Comparison of ENCODE assay signal across 2 cellular contexts in the genomic region with DNA sequence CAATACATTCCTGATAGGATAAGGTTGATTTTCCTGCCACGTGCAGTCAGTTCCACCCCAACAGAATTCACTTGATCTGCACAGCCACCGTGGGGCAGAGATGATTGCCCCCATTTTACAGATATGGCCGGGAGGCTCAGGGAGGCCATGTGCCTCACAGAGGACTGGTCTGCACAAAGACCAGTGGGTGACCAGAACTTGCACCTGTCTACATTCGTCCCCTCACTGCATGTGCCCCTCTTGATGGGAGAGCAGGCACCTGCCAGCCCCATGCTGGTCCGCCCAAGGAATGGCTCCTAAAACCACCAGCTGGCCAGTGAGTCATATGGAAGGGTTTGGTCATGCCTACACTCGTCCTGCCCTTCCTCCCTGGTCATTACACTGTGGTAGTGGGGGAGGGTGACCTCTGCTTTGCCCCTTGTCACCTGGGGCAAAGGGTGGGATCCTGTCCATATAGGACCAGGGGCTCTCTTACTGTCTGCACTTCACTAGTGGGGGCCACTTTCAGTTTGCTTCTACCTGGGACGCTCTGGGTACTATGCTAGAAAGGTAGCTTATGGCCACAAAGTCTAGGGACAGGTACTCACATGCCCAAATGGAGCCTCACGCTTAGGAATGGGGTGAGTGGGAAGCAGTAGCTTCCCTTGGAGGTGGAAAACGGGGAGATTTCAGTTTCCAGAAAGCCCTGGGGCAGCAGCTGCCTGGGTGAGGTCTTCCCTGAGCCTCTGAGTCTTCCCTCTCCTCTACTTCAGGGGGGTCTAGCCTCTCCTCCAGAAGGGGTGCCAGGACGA.
TF ChIP-seq lines count a peak whose summit lies in the region.

No MANE protein-coding gene starts in this region.

TF ChIP-seq in IMR-90, 13 proteins besides CTCF, POLR2A, EP300 and RAD21:
- TF ChIP-seq CEBPB (IDR thresholded peaks at IDR 0.05; ENCODE audit: low read depth, low read length), result no peak
- TF ChIP-seq SMC3 (IDR thresholded peaks at IDR 0.05; ENCODE audit: low read depth, low read length), result no peak
- TF ChIP-seq MXI1 (IDR thresholded peaks at IDR 0.05; ENCODE audit: borderline replicate concordance, low read depth, low read length), result no peak
- TF ChIP-seq, protein P1, sequence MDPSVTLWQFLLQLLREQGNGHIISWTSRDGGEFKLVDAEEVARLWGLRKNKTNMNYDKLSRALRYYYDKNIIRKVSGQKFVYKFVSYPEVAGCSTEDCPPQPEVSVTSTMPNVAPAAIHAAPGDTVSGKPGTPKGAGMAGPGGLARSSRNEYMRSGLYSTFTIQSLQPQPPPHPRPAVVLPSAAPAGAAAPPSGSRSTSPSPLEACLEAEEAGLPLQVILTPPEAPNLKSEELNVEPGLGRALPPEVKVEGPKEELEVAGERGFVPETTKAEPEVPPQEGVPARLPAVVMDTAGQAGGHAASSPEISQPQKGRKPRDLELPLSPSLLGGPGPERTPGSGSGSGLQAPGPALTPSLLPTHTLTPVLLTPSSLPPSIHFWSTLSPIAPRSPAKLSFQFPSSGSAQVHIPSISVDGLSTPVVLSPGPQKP (IDR thresholded peaks at IDR 0.05; ENCODE audit: borderline replicate concordance, low read depth, low read length), result no peak
- no peak for TF ChIP-seq MAZ (IDR thresholded peaks at IDR 0.05; ENCODE audit: borderline replicate concordance, low read depth, low read length)
- TF ChIP-seq RFX5 (IDR thresholded peaks at IDR 0.05; ENCODE audit: low read depth, low read length), result no peak
- TF ChIP-seq NFE2L2 (IDR thresholded peaks at IDR 0.05; ENCODE audit: low read depth, low read length), result no peak
- TF ChIP-seq RCOR1 (IDR thresholded peaks at IDR 0.05; ENCODE audit: insufficient replicate concordance, low read length), result no peak
- TF ChIP-seq MAFK (IDR thresholded peaks at IDR 0.05; ENCODE audit: low read depth, low read length), result no peak
- TF ChIP-seq, protein P2, sequence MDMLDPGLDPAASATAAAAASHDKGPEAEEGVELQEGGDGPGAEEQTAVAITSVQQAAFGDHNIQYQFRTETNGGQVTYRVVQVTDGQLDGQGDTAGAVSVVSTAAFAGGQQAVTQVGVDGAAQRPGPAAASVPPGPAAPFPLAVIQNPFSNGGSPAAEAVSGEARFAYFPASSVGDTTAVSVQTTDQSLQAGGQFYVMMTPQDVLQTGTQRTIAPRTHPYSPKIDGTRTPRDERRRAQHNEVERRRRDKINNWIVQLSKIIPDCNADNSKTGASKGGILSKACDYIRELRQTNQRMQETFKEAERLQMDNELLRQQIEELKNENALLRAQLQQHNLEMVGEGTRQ (IDR thresholded peaks at IDR 0.05; ENCODE audit: low read depth, low read length), result no peak
- TF ChIP-seq BHLHE40 (IDR thresholded peaks at IDR 0.05; ENCODE audit: low read depth, low read length), result no peak
- no peak for TF ChIP-seq CHD1 (IDR thresholded peaks at IDR 0.05; ENCODE audit: low read depth, low read length)
- TF ChIP-seq FOS (IDR thresholded peaks at IDR 0.05; ENCODE audit: low read depth, low read length), result no peak
TF ChIP-seq in IMR-90: peak in this region for 0.

TF ChIP-seq in K562, 482 proteins besides CTCF, POLR2A, EP300 and RAD21:
- TF ChIP-seq, protein P3, sequence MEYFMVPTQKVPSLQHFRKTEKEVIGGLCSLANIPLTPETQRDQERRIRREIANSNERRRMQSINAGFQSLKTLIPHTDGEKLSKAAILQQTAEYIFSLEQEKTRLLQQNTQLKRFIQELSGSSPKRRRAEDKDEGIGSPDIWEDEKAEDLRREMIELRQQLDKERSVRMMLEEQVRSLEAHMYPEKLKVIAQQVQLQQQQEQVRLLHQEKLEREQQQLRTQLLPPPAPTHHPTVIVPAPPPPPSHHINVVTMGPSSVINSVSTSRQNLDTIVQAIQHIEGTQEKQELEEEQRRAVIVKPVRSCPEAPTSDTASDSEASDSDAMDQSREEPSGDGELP (CRISPR knock-in tag; IDR thresholded peaks at IDR 0.05; ENCODE audit: borderline replicate concordance), result peak; percentile 74
- TF ChIP-seq SUPT5H (IDR thresholded peaks at IDR 0.05), result peak; percentile 30; the same call in 1 of the 2 replicates
- TF ChIP-seq, protein P4, sequence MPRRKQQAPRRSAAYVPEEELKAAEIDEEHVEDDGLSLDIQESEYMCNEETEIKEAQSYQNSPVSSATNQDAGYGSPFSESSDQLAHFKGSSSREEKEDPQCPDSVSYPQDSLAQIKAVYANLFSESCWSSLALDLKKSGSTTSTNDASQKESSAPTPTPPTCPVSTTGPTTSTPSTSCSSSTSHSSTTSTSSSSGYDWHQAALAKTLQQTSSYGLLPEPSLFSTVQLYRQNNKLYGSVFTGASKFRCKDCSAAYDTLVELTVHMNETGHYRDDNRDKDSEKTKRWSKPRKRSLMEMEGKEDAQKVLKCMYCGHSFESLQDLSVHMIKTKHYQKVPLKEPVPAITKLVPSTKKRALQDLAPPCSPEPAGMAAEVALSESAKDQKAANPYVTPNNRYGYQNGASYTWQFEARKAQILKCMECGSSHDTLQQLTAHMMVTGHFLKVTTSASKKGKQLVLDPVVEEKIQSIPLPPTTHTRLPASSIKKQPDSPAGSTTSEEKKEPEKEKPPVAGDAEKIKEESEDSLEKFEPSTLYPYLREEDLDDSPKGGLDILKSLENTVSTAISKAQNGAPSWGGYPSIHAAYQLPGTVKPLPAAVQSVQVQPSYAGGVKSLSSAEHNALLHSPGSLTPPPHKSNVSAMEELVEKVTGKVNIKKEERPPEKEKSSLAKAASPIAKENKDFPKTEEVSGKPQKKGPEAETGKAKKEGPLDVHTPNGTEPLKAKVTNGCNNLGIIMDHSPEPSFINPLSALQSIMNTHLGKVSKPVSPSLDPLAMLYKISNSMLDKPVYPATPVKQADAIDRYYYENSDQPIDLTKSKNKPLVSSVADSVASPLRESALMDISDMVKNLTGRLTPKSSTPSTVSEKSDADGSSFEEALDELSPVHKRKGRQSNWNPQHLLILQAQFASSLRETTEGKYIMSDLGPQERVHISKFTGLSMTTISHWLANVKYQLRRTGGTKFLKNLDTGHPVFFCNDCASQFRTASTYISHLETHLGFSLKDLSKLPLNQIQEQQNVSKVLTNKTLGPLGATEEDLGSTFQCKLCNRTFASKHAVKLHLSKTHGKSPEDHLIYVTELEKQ (CRISPR knock-in tag; IDR thresholded peaks at IDR 0.05), result no peak
